In genomic region chr6:162178666-162179065, GRCh38 we compare ENCODE assay signal across 1 cellular context.
TF ChIP-seq lines count a peak whose summit lies in the region.

No MANE protein-coding gene starts in this region.

TF ChIP-seq in GM23338, 12 proteins besides CTCF, POLR2A, EP300 and RAD21 (continued from another document):
- TF ChIP-seq ZNF462 (CRISPR knock-in tag; IDR thresholded peaks at IDR 0.05), result no peak
- no peak for TF ChIP-seq EZH2 (IDR thresholded peaks at IDR 0.05; ENCODE audit: low read depth, unreplicated experiment)
- no peak for TF ChIP-seq REST (IDR thresholded peaks at IDR 0.05; ENCODE audit: unreplicated experiment)
- TF ChIP-seq CREB1 (CRISPR knock-in tag; IDR thresholded peaks at IDR 0.05; ENCODE audit: low read depth), result no peak
